Comparison of ENCODE assay signal across 10 cellular contexts in genomic region chr21:32562426-32562825, GRCh38. TPM values are rescaled to one million over a fixed set of nuclear protein-coding genes. Genes with fewer than 3 reads are reported as not detected.
DNase-seq lines count a peak whose midpoint lies in the region; ATAC-seq and TF ChIP-seq lines count a peak whose summit lies in the region.
"Had no signal": no experiment of that assay in that cellular context is flagged by ENCODE, and none has a peak within 500 bp of the region (broad histone marks: within the 10 kb centered on the region; RNA-seq: fewer than 3 reads in every experiment).

No MANE protein-coding gene starts in this region.

- in situ Hi-C loops in HAP-1 (cut with MboI; ENCODE audit: low sequenced_read_pairs), result no loop called here

- H3K4me3 Mint-ChIP-seq in activated CD8-positive, alpha-beta T cell treated with anti-CD3 and anti-CD28 coated beads for 36 hours, result no peak overlapping the region
- H3K4me3 Mint-ChIP-seq: immature natural killer cell had no signal

- H3K9me3 ChIP-seq in HAP-1, result peaks cover 2% of the 10 kb centered on the region; the same call in 1 of the 2 replicates
- peaks cover 8% of the 10 kb centered on the region for H3K9me3 ChIP-seq in left ventricle myocardium inferior (replicated peaks)
- no peaks in the 10 kb centered on the region for H3K9me3 ChIP-seq in skeletal muscle tissue (ENCODE audit: control insufficient read depth in 3 of 3, low read length in 3 of 3)

- H3K4me3 ChIP-seq in HAP-1 (no peak overlapping the region), left ventricle myocardium inferior (no peak overlapping the region), skeletal muscle tissue (ENCODE audit: low read length in 3 of 3) (no peak overlapping the region)

- POLR2A ChIA-PET in activated CD8-positive, alpha-beta T cell treated with anti-CD3 and anti-CD28 coated beads for 36 hours (lab: Charles Lee), result interaction anchor here (0.7 kb wide), 1 partner anchor 150 kb away, joined by 3 read pairs; the partner anchor contains the start of gene EVA1C

- H3K9me3 Mint-ChIP-seq in activated CD8-positive, alpha-beta T cell treated with anti-CD3 and anti-CD28 coated beads for 36 hours, result peaks cover 12% of the 10 kb centered on the region

- CTCF ChIA-PET in activated CD8-positive, alpha-beta T cell treated with anti-CD3 and anti-CD28 coated beads for 36 hours (lab: Charles Lee), result interaction anchor here (0.9 to 2.6 kb wide), 8 partner anchors 26 to 159 kb away, joined by 3 to 18 read pairs (median 3); no protein-coding TSS in a partner anchor

- no peak for TF ChIP-seq CTCF in activated CD8-positive, alpha-beta T cell treated with anti-CD3 and anti-CD28 coated beads for 36 hours (IDR thresholded peaks at IDR 0.05)
- peak; percentile 70 for TF ChIP-seq CTCF in left ventricle myocardium inferior (IDR thresholded peaks at IDR 0.05; ENCODE audit: borderline replicate concordance)

- peaks cover 10% of the 10 kb centered on the region for H3K4me1 Mint-ChIP-seq in activated CD8-positive, alpha-beta T cell treated with anti-CD3 and anti-CD28 coated beads for 36 hours (ENCODE audit: low read depth)

- peaks cover 9% of the 10 kb centered on the region for H3K36me3 Mint-ChIP-seq in activated CD8-positive, alpha-beta T cell treated with anti-CD3 and anti-CD28 coated beads for 36 hours (ENCODE audit: low read depth)

- intact Hi-C loops in activated CD8-positive, alpha-beta T cell treated with anti-CD3 and anti-CD28 coated beads for 36 hours (cut with micrococcal nuclease), result no loop called here
- intact Hi-C loops in left ventricle myocardium inferior (cut with micrococcal nuclease), result loop anchor here (10.0 kb wide), 1 partner anchor 58 kb away; no protein-coding TSS in a partner anchor

- H3K36me3 ChIP-seq in HAP-1 (replicated peaks) (no peaks in the 10 kb centered on the region), left ventricle myocardium inferior (no peaks in the 10 kb centered on the region), skeletal muscle tissue (ENCODE audit: control insufficient read depth in 3 of 3, insufficient read depth in 3 of 3, low read length in 3 of 3) (no peaks in the 10 kb centered on the region)

- peaks cover 27% of the 10 kb centered on the region for H3K4me1 ChIP-seq in HAP-1
- H3K4me1 ChIP-seq in left ventricle myocardium inferior, result peaks cover 4% of the 10 kb centered on the region
- H3K4me1 ChIP-seq in skeletal muscle tissue (ENCODE audit: control insufficient read depth in 3 of 3, insufficient read depth in 3 of 3, low read length in 3 of 3), result no peaks in the 10 kb centered on the region

- peak overlapping the region; percentile 46 for H3K27ac ChIP-seq in left ventricle myocardium inferior (replicated peaks)
- peak overlapping the region; percentile 26 for H3K27ac ChIP-seq in skeletal muscle tissue (ENCODE audit: low read depth, low read length)

- ATAC-seq in activated CD8-positive, alpha-beta T cell treated with anti-CD3 and anti-CD28 coated beads for 36 hours, result peak; percentile 88
- ATAC-seq in GM21515 (IDR thresholded peaks at IDR 0.05; ENCODE audit: unreplicated experiment), result no peak
- ATAC-seq in HG02763 (IDR thresholded peaks at IDR 0.05; ENCODE audit: unreplicated experiment), result no peak

- H3K27ac Mint-ChIP-seq in activated CD8-positive, alpha-beta T cell treated with anti-CD3 and anti-CD28 coated beads for 36 hours, result peak overlapping the region; percentile 27

- DNase-seq in HAP-1 (ENCODE audit: low spot score in 2 of 2), result peak; percentile 33 to 45
- peak; percentile 68 for DNase-seq in activated CD8-positive, alpha-beta T cell treated with anti-CD3 and anti-CD28 coated beads for 36 hours
- no peak for DNase-seq in left ventricle myocardium inferior
- DNase-seq in DMS114 treated with DMSO at 0.1 percent for 48 hours (lab: John Stamatoyannopoulos, UW; ENCODE audit: unreplicated experiment), result no peak
- DNase-seq in NCI-H2196 (lab: John Stamatoyannopoulos, UW; ENCODE audit: unreplicated experiment), result no peak
- DNase-seq: NCI-H1092 treated with DMSO at 0.1 percent for 48 hours had no signal

- H3K27me3 ChIP-seq in HAP-1 (ENCODE audit: low read depth) (no peaks in the 10 kb centered on the region), left ventricle myocardium inferior (ENCODE audit: low read depth) (no peaks in the 10 kb centered on the region), skeletal muscle tissue (ENCODE audit: control insufficient read depth in 3 of 3, insufficient read depth in 3 of 3, low read length in 3 of 3) (no peaks in the 10 kb centered on the region)

- peak overlapping the region in 1 of 3 donors; percentile 10 for H3K9ac ChIP-seq in skeletal muscle tissue (ENCODE audit: low read depth in 1 of 3, low read length in 3 of 3)

- no peaks in the 10 kb centered on the region for H3K27me3 Mint-ChIP-seq in activated CD8-positive, alpha-beta T cell treated with anti-CD3 and anti-CD28 coated beads for 36 hours

RNA-seq across cellular contexts. Expression of gene TCP10L, which starts 22.9 kb away (rescaled TPM):
- total RNA-seq in activated CD8-positive, alpha-beta T cell treated with anti-CD3 and anti-CD28 coated beads for 36 hours, result under 1 TPM; 0.31 to 0.63 TPM
- 3.0 TPM for total RNA-seq in left ventricle myocardium inferior
- total RNA-seq in skeletal muscle tissue, result not detected

RNA-seq across cellular contexts. Expression of gene CFAP298, which starts 49.8 kb away (rescaled TPM):
- total RNA-seq in activated CD8-positive, alpha-beta T cell treated with anti-CD3 and anti-CD28 coated beads for 36 hours, result 10 to 100 TPM; 36.2 to 39.5 TPM
- total RNA-seq in left ventricle myocardium inferior (20.2 TPM), skeletal muscle tissue (14.6 TPM)

Comparison
In these comparisons a context has a peak if more than half of its experiments do, and no peak if none do; other contexts are left out.
1. DNase-seq: peak in HAP-1 (2 of 2) and activated CD8-positive, alpha-beta T cell treated with anti-CD3 and anti-CD28 coated beads for 36 hours (single experiment); none in left ventricle myocardium inferior (single experiment), DMS114 treated with DMSO at 0.1 percent for 48 hours (single experiment) and NCI-H2196 (single experiment).